In the genomic region with DNA sequence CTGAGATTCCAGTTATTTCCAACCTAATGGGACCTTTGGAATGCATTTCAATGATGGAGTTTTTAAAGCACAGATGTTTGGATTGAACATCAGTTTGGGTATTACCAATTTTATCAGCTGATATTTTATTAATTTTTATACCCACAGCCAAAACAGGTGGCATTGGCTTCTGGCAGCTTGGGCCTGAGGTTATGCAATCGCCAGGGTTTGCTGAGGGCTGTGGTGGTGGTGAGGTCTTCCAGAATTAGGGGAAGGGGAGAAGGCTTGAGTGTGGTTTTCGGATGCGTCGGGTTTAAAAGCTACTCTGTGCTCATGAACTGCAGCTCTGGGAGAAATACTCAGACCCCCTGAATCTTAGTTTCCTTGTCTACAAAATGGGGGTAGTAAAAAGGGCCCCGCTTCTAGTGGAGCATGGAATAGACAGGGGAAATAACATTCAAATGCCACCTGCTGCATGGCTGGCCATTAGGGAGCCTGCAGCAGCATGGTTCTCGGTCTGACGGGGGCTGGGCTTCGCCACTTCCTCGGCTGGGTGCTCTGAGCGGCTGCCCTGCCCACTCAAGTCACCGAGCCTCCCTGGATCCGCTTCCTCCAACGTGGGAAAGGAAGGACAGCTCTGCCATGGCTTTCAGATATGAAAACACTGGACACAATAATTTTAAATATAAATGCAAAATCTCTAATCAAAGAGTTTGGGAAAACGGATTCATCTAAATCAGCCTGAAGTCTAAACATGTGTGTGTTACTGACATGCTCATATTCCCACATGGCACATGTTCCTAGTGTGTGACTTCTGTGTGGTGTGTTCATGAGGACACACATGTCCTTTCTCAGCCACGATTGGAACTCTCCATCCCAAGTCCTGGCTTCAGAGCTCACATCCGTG, we compare ENCODE assay signal across 29 cellular contexts. TPM values are rescaled to one million over a fixed set of nuclear protein-coding genes. Genes with fewer than 3 reads are reported as not detected.
A peak's percentile ranks its signal among the peaks of the same experiment; 100 is the strongest.
DNase-seq lines count a peak whose midpoint lies in the region; FAIRE-seq and TF ChIP-seq lines count a peak whose summit lies in the region.
"Had no signal": no experiment of that assay in that cellular context is flagged by ENCODE, and none has a peak within 500 bp of the region (broad histone marks: within the 10 kb centered on the region; RNA-seq: fewer than 3 reads in every experiment).

No MANE protein-coding gene starts in this region.

- H3K4me2 ChIP-seq in neuronal stem cell (ENCODE audit: insufficient read depth, low read length, poor library complexity, severe bottlenecking), result no peak overlapping the region
- H3K4me2 ChIP-seq: SK-N-SH had no signal

- TF ChIP-seq CTCF in left ventricle myocardium inferior (IDR thresholded peaks at IDR 0.05; ENCODE audit: borderline replicate concordance) (no peak), NB4 (IDR thresholded peaks at IDR 0.05; ENCODE audit: low read depth, low read length) (no peak)

- peaks cover 28% of the 10 kb centered on the region for H3K36me3 ChIP-seq in left ventricle myocardium inferior
- no peaks in the 10 kb centered on the region for H3K36me3 ChIP-seq in neuronal stem cell (replicated peaks in 1 of 2; ENCODE audit: control insufficient read depth in 2 of 2, insufficient read depth in 2 of 2, low read length in 2 of 2)
- H3K36me3 ChIP-seq in CD8-positive, alpha-beta memory T cell (ENCODE audit: insufficient read depth, low read length), result no peaks in the 10 kb centered on the region

- no peak overlapping the region for H4K91ac ChIP-seq in neuronal stem cell (ENCODE audit: low read depth, low read length, poor library complexity)

- intact Hi-C loops in left ventricle myocardium inferior (cut with micrococcal nuclease), result no loop called here
- intact Hi-C loops in cardiac septum (cut with DNase I), result no loop called here

- H3K4me1 Mint-ChIP-seq in CD8-positive, alpha-beta memory T cell, result no peaks in the 10 kb centered on the region

- H3K27me3 ChIP-seq in left ventricle myocardium inferior (ENCODE audit: low read depth) (peaks cover 6% of the 10 kb centered on the region), neuronal stem cell (ENCODE audit: control insufficient read depth in 3 of 3, insufficient read depth in 3 of 3, low read depth in 1 of 3, low read length in 3 of 3) (no peaks in the 10 kb centered on the region)
- no peaks in the 10 kb centered on the region for H3K27me3 ChIP-seq in CD8-positive, alpha-beta memory T cell (ENCODE audit: insufficient read depth, low read length, poor library complexity, severe bottlenecking)

- no peak overlapping the region for H2BK120ac ChIP-seq in neuronal stem cell (ENCODE audit: low read depth, low read length)

- CTCF ChIA-PET in CD8-positive, alpha-beta memory T cell (lab: Charles Lee), result no interaction called here

- peaks cover 4 to 18% of the 10 kb centered on the region in 2 donors for H3K27me3 Mint-ChIP-seq in CD8-positive, alpha-beta memory T cell

- H3K79me1 ChIP-seq in neuronal stem cell (ENCODE audit: low read depth, low read length), result peaks cover 1% of the 10 kb centered on the region

- no peak overlapping the region for H3K9ac ChIP-seq in neuronal stem cell (ENCODE audit: low read depth, low read length, poor library complexity)
- H3K9ac ChIP-seq: SK-N-SH had no signal

- POLR2A ChIA-PET in CD8-positive, alpha-beta memory T cell (lab: Charles Lee), result no interaction called here

- peak overlapping the region; percentile 82 for H4K8ac ChIP-seq in neuronal stem cell (ENCODE audit: low read depth, low read length)

- no peak overlapping the region for H2BK5ac ChIP-seq in neuronal stem cell (ENCODE audit: low read length)

- peak; percentile 23 for FAIRE-seq in urothelium cell line (lab: Jason Lieb, UNC)
- FAIRE-seq: A204.1, GM12892, H54, K562, RCC 7860 had no signal

- H3K14ac ChIP-seq in neuronal stem cell (ENCODE audit: low read length), result peak overlapping the region; percentile 91

- no peaks in the 10 kb centered on the region for H3K36me3 Mint-ChIP-seq in CD8-positive, alpha-beta memory T cell
- H3K36me3 Mint-ChIP-seq: CD8-positive, alpha-beta T cell had no signal

- peak overlapping the region; percentile 58 for H3K18ac ChIP-seq in neuronal stem cell (ENCODE audit: low read length)

- no peak overlapping the region for H3K4ac ChIP-seq in neuronal stem cell (ENCODE audit: low read length)

- peak overlapping the region; percentile 55 for H2BK15ac ChIP-seq in neuronal stem cell (ENCODE audit: low read length)

- peaks cover 21% of the 10 kb centered on the region for H3K4me1 ChIP-seq in left ventricle myocardium inferior
- H3K4me1 ChIP-seq in neuronal stem cell (ENCODE audit: control insufficient read depth in 2 of 2, insufficient read depth in 1 of 2, low read depth in 1 of 2, low read length in 2 of 2), result peaks cover 3 to 12% of the 10 kb centered on the region in 2 donors
- H3K4me1 ChIP-seq in CD8-positive, alpha-beta memory T cell (ENCODE audit: insufficient read depth, low read length), result no peaks in the 10 kb centered on the region

- peak overlapping the region; percentile 87 for H2AFZ ChIP-seq in neuronal stem cell (ENCODE audit: low read length)

- H3K27ac ChIP-seq in left ventricle myocardium inferior (replicated peaks) (peak overlapping the region; percentile 93), neuronal stem cell (replicated peaks; ENCODE audit: low read length) (no peak overlapping the region)
- H3K27ac ChIP-seq in CD8-positive, alpha-beta memory T cell (ENCODE audit: low read depth, low read length), result no peak overlapping the region

- no peaks in the 10 kb centered on the region for H3K9me3 Mint-ChIP-seq in CD8-positive, alpha-beta memory T cell
- H3K9me3 Mint-ChIP-seq: CD8-positive, alpha-beta T cell had no signal

- TF ChIP-seq POLR2A in NB4 (IDR thresholded peaks at IDR 0.05; ENCODE audit: extremely low read depth, insufficient read length), result no peak

- H3K27ac Mint-ChIP-seq in CD8-positive, alpha-beta memory T cell, result no peak overlapping the region
- H3K27ac Mint-ChIP-seq: CD8-positive, alpha-beta T cell had no signal

- H3K4me3 ChIP-seq in left ventricle myocardium inferior (no peak overlapping the region), NB4 (ENCODE audit: low read depth, low read length) (no peak overlapping the region), neuronal stem cell (ENCODE audit: low read length in 2 of 2) (no peak overlapping the region)
- H3K4me3 ChIP-seq in CD8-positive, alpha-beta memory T cell (ENCODE audit: low read length), result no peak overlapping the region
- H3K4me3 ChIP-seq: K562 had no signal

- DNase-seq in left ventricle myocardium inferior (no peak), cardiac septum (ENCODE audit: low spot score) (no peak), NB4 (ENCODE audit: low read depth) (peak; percentile 71), neuronal stem cell (ENCODE audit: low spot score) (no peak), urothelium cell line (ENCODE audit: low spot score) (no peak), GF-D8 (lab: John Stamatoyannopoulos, UW) (no peak), GDM1 (lab: John Stamatoyannopoulos, UW) (no peak)
- DNase-seq in CD8-positive, alpha-beta memory T cell, result no peak
- DNase-seq: C1 segment of cervical spinal cord; CD8-positive, alpha-beta T cell; DMS 273 treated with DMSO at 0.1 percent for 48 hours; DMS79; EL; NCI-H1092; NCI-H1417 treated with DMSO at 0.1 percent for 48 hours; NCI-H1694 treated with DMSO at 0.1 percent for 48 hours; NCI-H2081 treated with DMSO at 0.1 percent for 48 hours; NCI-H2171; NCI-H226; NCI-H510A; OCI-M1; SK-N-SH; SW 1271 had no signal

- no CpG with 5 or more reads among the region's 16 CpGs for WGBS in neuronal stem cell (ENCODE audit: extremely low coverage in 2 of 2, insufficient read length in 2 of 2, insufficient replicate concordance in 1 of 2), 2 donors

- H3K23ac ChIP-seq in neuronal stem cell (ENCODE audit: low read depth, low read length, poor library complexity), result no peak overlapping the region

- no peak overlapping the region for H3K4me3 Mint-ChIP-seq in CD8-positive, alpha-beta memory T cell
- H3K4me3 Mint-ChIP-seq: CD8-positive, alpha-beta T cell had no signal

- H2BK12ac ChIP-seq in neuronal stem cell (ENCODE audit: low read length), result no peak overlapping the region

- peak overlapping the region; percentile 24 for H2AK5ac ChIP-seq in neuronal stem cell (ENCODE audit: low read depth, low read length)

- no peaks in the 10 kb centered on the region for H3K9me3 ChIP-seq in left ventricle myocardium inferior (replicated peaks)
- H3K9me3 ChIP-seq in neuronal stem cell (replicated peaks in 1 of 2; ENCODE audit: control insufficient read depth in 2 of 2, insufficient read depth in 1 of 2, low read depth in 1 of 2, low read length in 2 of 2), result no peaks in the 10 kb centered on the region
- no peaks in the 10 kb centered on the region for H3K9me3 ChIP-seq in CD8-positive, alpha-beta memory T cell (ENCODE audit: low read length)
- H3K9me3 ChIP-seq: SK-N-SH had no signal

RNA-seq across cellular contexts. Expression of a gene that starts 35.2 kb away (rescaled TPM):
- total RNA-seq in left ventricle myocardium inferior (484 TPM), cardiac septum (480 TPM)
- polyA plus RNA-seq in neuronal stem cell (2013, experiment 1 of 2), result 0.47 TPM
- polyA plus RNA-seq in neuronal stem cell (2013, experiment 2 of 2), result 0.40 TPM
- under 1 TPM; 0.84 to 0.85 TPM for total RNA-seq in CD8-positive, alpha-beta memory T cell
- polyA plus RNA-seq in CD8-positive, alpha-beta memory T cell, result 0.56 TPM

RNA-seq across cellular contexts. Expression of a gene that starts 54.1 kb away (rescaled TPM):
- total RNA-seq in left ventricle myocardium inferior (1.6 TPM), cardiac septum (0.70 TPM)
- 10.2 TPM for polyA plus RNA-seq in neuronal stem cell (2013, experiment 1 of 2)
- polyA plus RNA-seq in neuronal stem cell (2013, experiment 2 of 2), result 10.0 TPM
- not detected for total RNA-seq in CD8-positive, alpha-beta memory T cell
- not detected for polyA plus RNA-seq in CD8-positive, alpha-beta memory T cell
- total RNA-seq: CD8-positive, alpha-beta T cell; LHCN-M2 had no signal

Comparison
In these comparisons a context has a peak if more than half of its experiments do, and no peak if none do; other contexts are left out.
1. RNA of a gene that starts 35.2 kb away (total RNA-seq): 484 TPM in left ventricle myocardium inferior (single experiment) and 480 TPM in cardiac septum (single experiment); 0.84 to 0.85 TPM in CD8-positive, alpha-beta memory T cell; every median in the first group is over 100 times any median in the second.